In the genomic region with DNA sequence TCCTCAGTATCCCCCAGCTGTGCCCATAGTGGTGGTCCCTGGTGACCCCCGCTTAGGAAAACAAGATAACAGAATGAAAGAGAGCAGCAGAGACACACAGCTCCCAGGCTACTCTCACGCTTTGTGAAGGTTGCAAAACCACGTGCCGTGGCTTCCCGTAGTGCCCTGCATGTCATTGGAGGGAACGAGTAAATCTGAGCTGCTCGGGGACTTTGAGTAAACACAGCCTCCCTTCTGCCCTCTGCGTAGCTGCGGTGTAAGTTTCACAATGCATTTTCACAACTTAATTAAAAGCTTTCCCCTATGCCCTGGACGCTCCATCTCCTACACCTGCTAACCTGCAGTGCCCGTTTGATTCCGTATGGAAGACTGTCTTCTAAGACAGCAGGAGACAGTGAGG, we compare ENCODE assay signal across 13 cellular contexts.
DNase-seq lines count a peak whose midpoint lies in the region; ATAC-seq, FAIRE-seq and TF ChIP-seq lines count a peak whose summit lies in the region.
"Had no signal": no experiment of that assay in that cellular context is flagged by ENCODE, and none has a peak within 500 bp of the region (broad histone marks: within the 10 kb centered on the region; RNA-seq: fewer than 3 reads in every experiment).

No MANE protein-coding gene starts in this region.

- in situ Hi-C loops in gastrocnemius medialis (cut with MboI; ENCODE audit: low sequenced_read_pairs in 4 of 4) (no loop called here), GM13976 (cut with MboI; ENCODE audit: low sequenced_read_pairs, unreplicated experiment) (no loop called here), GM23248 (cut with MboI) (no loop called here)

- H3K27me3 ChIP-seq in astrocyte (ENCODE audit: insufficient read depth, low read length) (no peaks in the 10 kb centered on the region), hepatocyte (no peaks in the 10 kb centered on the region), gastrocnemius medialis (peaks cover 0 to 3% (median 0%) of the 10 kb centered on the region in 3 donors), GM23248 (replicated peaks; ENCODE audit: insufficient read depth) (no peaks in the 10 kb centered on the region)
- H3K27me3 ChIP-seq: cardiac muscle cell, esophagus squamous epithelium, SJSA1 had no signal

- H3K4me2 ChIP-seq in astrocyte (ENCODE audit: low read length) (no peak overlapping the region), hepatocyte (peak overlapping the region; percentile 37), GM23248 (ENCODE audit: unreplicated experiment) (no peak overlapping the region)

- H3K4me1 Mint-ChIP-seq in astrocyte (ENCODE audit: low read depth, unreplicated experiment): peaks cover 14% of the 10 kb centered on the region

- intact Hi-C loops in gastrocnemius medialis (cut with DNase I; ENCODE audit: low total_unique reads): no loop called here

- TF ChIP-seq CTCF in astrocyte (IDR thresholded peaks at IDR 0.05; ENCODE audit: insufficient read depth, low read depth, low read length) (no peak), hepatocyte (IDR thresholded peaks at IDR 0.05; ENCODE audit: poor library complexity) (no peak), gastrocnemius medialis (IDR thresholded peaks at IDR 0.05 in 4 of 5, conservative IDR thresholded peaks at IDR 0.05 in 1 of 5) (no peak), GM13976 (IDR thresholded peaks at IDR 0.05; ENCODE audit: borderline replicate concordance, control extremely low read depth, extremely low read depth, insufficient read depth, missing control alignments) (no peak)

- H4K20me1 ChIP-seq in astrocyte (ENCODE audit: insufficient read depth, low read length) (no peaks in the 10 kb centered on the region), hepatocyte (ENCODE audit: insufficient read depth, poor library complexity, severe bottlenecking) (no peaks in the 10 kb centered on the region), GM23248 (ENCODE audit: insufficient read depth) (no peaks in the 10 kb centered on the region)

- DNase-seq in HEK293T (ENCODE audit: extremely low spot score): peak; percentile 15
- DNase-seq in astrocyte (ENCODE audit: low read depth): no peak
- DNase-seq in hepatocyte (ENCODE audit: low spot score): peak; percentile 51
- DNase-seq in gastrocnemius medialis: peak; percentile 46 to 52
- no peak for DNase-seq in GM13976 (ENCODE audit: low spot score)
- no peak for DNase-seq in occipital lobe (lab: John Stamatoyannopoulos, UW)
- DNase-seq in GM23248: no peak
- DNase-seq in NCI-H69 (lab: John Stamatoyannopoulos, UW): no peak
- DNase-seq: esophagus squamous epithelium, NCI-H524 treated with DMSO at 0.1 percent for 48 hours had no signal

- no peak for TF ChIP-seq POLR2A in gastrocnemius medialis (IDR thresholded peaks at IDR 0.05)

- no peak overlapping the region for H3K4me3 Mint-ChIP-seq in astrocyte (ENCODE audit: unreplicated experiment)

- no peaks in the 10 kb centered on the region for H3K36me3 Mint-ChIP-seq in astrocyte (ENCODE audit: low read depth, unreplicated experiment)

- H3K36me3 ChIP-seq in astrocyte (ENCODE audit: insufficient read depth, low read length) (no peaks in the 10 kb centered on the region), hepatocyte (replicated peaks; ENCODE audit: insufficient read depth, low read depth) (no peaks in the 10 kb centered on the region), gastrocnemius medialis (no peaks in the 10 kb centered on the region), GM23248 (ENCODE audit: low read depth) (no peaks in the 10 kb centered on the region)
- H3K36me3 ChIP-seq: cardiac muscle cell, esophagus squamous epithelium, SJSA1 had no signal

- H3K27me3 Mint-ChIP-seq in astrocyte (ENCODE audit: low read depth, unreplicated experiment): no peaks in the 10 kb centered on the region

- no peaks in the 10 kb centered on the region for H3K9me3 ChIP-seq in astrocyte (ENCODE audit: insufficient read depth, low read depth, low read length)
- no peaks in the 10 kb centered on the region for H3K9me3 ChIP-seq in hepatocyte (ENCODE audit: low read depth)
- H3K9me3 ChIP-seq in gastrocnemius medialis: no peaks in the 10 kb centered on the region
- no peaks in the 10 kb centered on the region for H3K9me3 ChIP-seq in GM23248 (ENCODE audit: low read depth)
- H3K9me3 ChIP-seq: esophagus squamous epithelium, SJSA1 had no signal

- H3K9me3 Mint-ChIP-seq in astrocyte (ENCODE audit: unreplicated experiment): no peaks in the 10 kb centered on the region

- ATAC-seq in gastrocnemius medialis: peak; percentile 63 to 74

- no peaks in the 10 kb centered on the region for H3F3A ChIP-seq in GM23248 (ENCODE audit: insufficient read depth)

- H3K79me2 ChIP-seq in astrocyte (ENCODE audit: insufficient read depth, low read length) (no peaks in the 10 kb centered on the region), hepatocyte (peaks cover 15% of the 10 kb centered on the region), GM23248 (ENCODE audit: insufficient read depth) (no peaks in the 10 kb centered on the region)

- POLR2A ChIA-PET in HEK293T (lab: Yijun Ruan, JAX): no interaction called here

- H2AFZ ChIP-seq in astrocyte (ENCODE audit: low read depth, low read length): no peak overlapping the region
- no peak overlapping the region for H2AFZ ChIP-seq in hepatocyte
- no peak overlapping the region for H2AFZ ChIP-seq in GM23248

- CTCF ChIA-PET in HEK293T (lab: Yijun Ruan, JAX): no interaction called here

- no peaks in the 10 kb centered on the region for H3K9me2 ChIP-seq in hepatocyte (replicated peaks; ENCODE audit: insufficient read depth)
- H3K9me2 ChIP-seq in GM23248 (ENCODE audit: insufficient read depth): no peaks in the 10 kb centered on the region

- H3K9ac ChIP-seq in astrocyte (ENCODE audit: low read length) (no peak overlapping the region), GM23248 (no peak overlapping the region)

- FAIRE-seq in astrocyte (lab: Jason Lieb, UNC): no peak
- FAIRE-seq: islet of Langerhans had no signal

- H3K27ac ChIP-seq in astrocyte (ENCODE audit: low read depth, low read length) (no peak overlapping the region), hepatocyte (no peak overlapping the region), gastrocnemius medialis (peak overlapping the region in 1 of 4 donors; percentile 9), GM23248 (no peak overlapping the region)
- H3K27ac ChIP-seq: cardiac muscle cell, esophagus squamous epithelium, SJSA1 had no signal

- H3K27ac Mint-ChIP-seq in astrocyte (ENCODE audit: unreplicated experiment): peak overlapping the region; percentile 66

- H3K4me1 ChIP-seq in astrocyte (ENCODE audit: insufficient read depth, low read length) (no peaks in the 10 kb centered on the region), hepatocyte (ENCODE audit: insufficient read depth) (peaks cover 4% of the 10 kb centered on the region), gastrocnemius medialis (no peaks in the 10 kb centered on the region), GM23248 (ENCODE audit: insufficient read depth) (no peaks in the 10 kb centered on the region)
- H3K4me1 ChIP-seq: SJSA1 had no signal

- 31% methylated on average over 12 of the region's 12 CpGs for WGBS in hepatocyte (ENCODE audit: low lambda C conversion rate, missing lambda C conversion rate)
- WGBS in GM23248 (ENCODE audit: low coverage in 1 of 2, low lambda C conversion rate in 2 of 2, missing lambda C conversion rate in 2 of 2), 2 experiments: 85 to 88% methylated on average over 12 of the region's 12 CpGs

- H3K4me3 ChIP-seq in astrocyte (ENCODE audit: insufficient read depth, low read depth, low read length) (no peak overlapping the region), hepatocyte (no peak overlapping the region), gastrocnemius medialis (no peak overlapping the region), GM23248 (no peak overlapping the region)
- H3K4me3 ChIP-seq: cardiac muscle cell, esophagus squamous epithelium, SJSA1 had no signal

TF ChIP-seq in HEK293T, 16 proteins besides CTCF, POLR2A, EP300 and RAD21:
- TF ChIP-seq HDGF (IDR thresholded peaks at IDR 0.05; ENCODE audit: borderline replicate concordance): no peak
- no peak for TF ChIP-seq ARNT (IDR thresholded peaks at IDR 0.05)
- no peak for TF ChIP-seq ELF4 (IDR thresholded peaks at IDR 0.05)
- peak; percentile 82 for TF ChIP-seq L3MBTL2 (conservative IDR thresholded peaks at IDR 0.05)
- no peak for TF ChIP-seq SUZ12 (IDR thresholded peaks at IDR 0.05)
TF ChIP-seq in HEK293T: peak in this region for 1.

Comparison
In these comparisons a context has a peak if more than half of its experiments do, and no peak if none do; other contexts are left out.
1. DNase-seq: peak in HEK293T (single experiment), hepatocyte (single experiment) and gastrocnemius medialis (2 of 2); none in astrocyte (single experiment), GM13976 (single experiment), occipital lobe (single experiment), GM23248 (single experiment) and NCI-H69 (single experiment).